Comparison of ENCODE assay signal across 8 cellular contexts in the genomic region with DNA sequence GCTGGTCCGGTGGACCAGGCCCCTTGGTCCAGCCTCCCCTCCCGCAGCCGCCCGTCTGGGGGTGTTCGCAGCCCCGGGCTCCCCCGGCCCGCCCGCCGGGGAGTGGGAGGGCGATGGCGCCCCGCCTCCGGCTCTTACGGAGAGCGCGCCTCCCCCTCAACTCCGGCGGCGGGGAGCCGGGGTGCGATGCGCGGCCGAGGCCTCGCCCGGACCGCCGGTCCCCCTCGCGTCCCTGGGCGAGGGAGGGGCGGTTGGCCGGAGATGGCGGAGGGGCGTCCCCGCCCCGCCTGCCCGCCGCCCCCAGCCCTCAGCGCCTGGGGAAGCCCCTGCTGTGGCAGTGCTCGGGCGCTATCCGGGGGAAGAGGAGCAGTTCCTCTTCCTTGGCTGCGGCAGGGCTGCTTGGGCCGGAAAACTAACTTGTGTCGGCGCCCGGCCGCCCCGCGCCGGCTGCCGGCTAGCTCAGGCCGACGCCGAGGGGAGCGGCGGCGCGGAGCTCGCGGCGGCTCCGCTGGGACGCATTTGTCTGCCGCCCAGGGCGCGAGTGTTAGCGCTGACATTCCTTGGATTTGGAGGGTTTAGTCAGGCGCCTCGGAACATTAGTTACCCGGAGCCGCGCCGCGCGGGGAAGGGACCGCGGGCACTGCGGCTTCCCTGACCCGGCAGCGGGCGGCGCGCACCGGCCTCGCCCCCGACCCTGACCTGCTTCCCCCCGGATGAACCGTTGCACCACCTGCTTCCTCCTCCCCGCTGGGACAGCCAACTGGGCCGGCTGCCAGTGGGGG. TPM values are rescaled to one million over a fixed set of nuclear protein-coding genes. Genes with fewer than 3 reads are reported as not detected.
DNase-seq lines count a peak whose midpoint lies in the region; ATAC-seq, FAIRE-seq and TF ChIP-seq lines count a peak whose summit lies in the region.

No MANE protein-coding gene starts in this region.

- peak; percentile 93 for DNase-seq in CD1c-positive myeloid dendritic cell (ENCODE audit: extremely low spot score)
- DNase-seq in GM19239 (ENCODE audit: insufficient read length, low spot score), result peak; percentile 71
- DNase-seq in activated T-cell treated with anti-CD3 and anti-CD28 coated beads, Interleukin-2, amount 50 U/mL, for 72 hours, result peak; percentile 65 to 66
- peak; percentile 70 to 71 for DNase-seq in fibroblast of lung (ENCODE audit: low read depth in 2 of 2)
- peak; percentile 30 to 71 (median 58) for DNase-seq in naive thymus-derived CD8-positive, alpha-beta T cell
- peak; percentile 63 to 66 for DNase-seq in stimulated activated naive CD8-positive, alpha-beta T cell treated with anti-CD3 and anti-CD28 coated beads, Interleukin-15, amount 100 ng/mL, for 72 hours

- H3K27ac ChIP-seq in fibroblast of lung (ENCODE audit: insufficient read depth, low read length), result peak overlapping the region; percentile 65

- H3K4me3 Mint-ChIP-seq in activated T-cell treated with anti-CD3 and anti-CD28 coated beads, Interleukin-2, amount 50 U/mL, for 72 hours, result peak overlapping the region; percentile 89 to 97
- H3K4me3 Mint-ChIP-seq in naive thymus-derived CD8-positive, alpha-beta T cell, result peak overlapping the region; percentile 77 to 90 (median 84)
- H3K4me3 Mint-ChIP-seq in stimulated activated naive CD8-positive, alpha-beta T cell treated with anti-CD3 and anti-CD28 coated beads, Interleukin-15, amount 100 ng/mL, for 72 hours, result peak overlapping the region; percentile 85 to 87

- H2AFZ ChIP-seq in fibroblast of lung (ENCODE audit: low read length), result peak overlapping the region; percentile 49

- H4K20me1 ChIP-seq in fibroblast of lung (ENCODE audit: control insufficient read depth, extremely low read depth, insufficient read depth, low read length), result no peaks in the 10 kb centered on the region

- H3K27me3 ChIP-seq in fibroblast of lung (ENCODE audit: control insufficient read depth, insufficient read depth, low read length), result no peaks in the 10 kb centered on the region

- no peaks in the 10 kb centered on the region for H3K27me3 Mint-ChIP-seq in activated T-cell treated with anti-CD3 and anti-CD28 coated beads, Interleukin-2, amount 50 U/mL, for 72 hours (ENCODE audit: low read depth)
- no peaks in the 10 kb centered on the region for H3K27me3 Mint-ChIP-seq in naive thymus-derived CD8-positive, alpha-beta T cell
- H3K27me3 Mint-ChIP-seq in stimulated activated naive CD8-positive, alpha-beta T cell treated with anti-CD3 and anti-CD28 coated beads, Interleukin-15, amount 100 ng/mL, for 72 hours, result no peaks in the 10 kb centered on the region

- TF ChIP-seq CTCF in fibroblast of lung (conservative IDR thresholded peaks at IDR 0.05 in 1 of 2, IDR thresholded peaks at IDR 0.05 in 1 of 2; ENCODE audit: low read depth in 1 of 2, low read length in 2 of 2), result no peak

- H3K9ac ChIP-seq in fibroblast of lung (ENCODE audit: insufficient read depth, low read length), result peak overlapping the region; percentile 51

- H3K4me1 ChIP-seq in fibroblast of lung (ENCODE audit: control insufficient read depth, extremely low read depth, insufficient read depth, low read length), result peaks cover 5% of the 10 kb centered on the region

- H3K27ac Mint-ChIP-seq in activated T-cell treated with anti-CD3 and anti-CD28 coated beads, Interleukin-2, amount 50 U/mL, for 72 hours, result peak overlapping the region; percentile 94
- H3K27ac Mint-ChIP-seq in naive thymus-derived CD8-positive, alpha-beta T cell, result peak overlapping the region in 9 of 10 donors; percentile 40 to 85 (median 77)
- peak overlapping the region; percentile 63 to 69 for H3K27ac Mint-ChIP-seq in stimulated activated naive CD8-positive, alpha-beta T cell treated with anti-CD3 and anti-CD28 coated beads, Interleukin-15, amount 100 ng/mL, for 72 hours

- peaks cover 2 to 4% of the 10 kb centered on the region in 2 donors for H3K36me3 Mint-ChIP-seq in activated T-cell treated with anti-CD3 and anti-CD28 coated beads, Interleukin-2, amount 50 U/mL, for 72 hours (ENCODE audit: insufficient read depth in 2 of 2)
- H3K36me3 Mint-ChIP-seq in naive thymus-derived CD8-positive, alpha-beta T cell, result no peaks in the 10 kb centered on the region

- no peaks in the 10 kb centered on the region for H3K36me3 ChIP-seq in fibroblast of lung (ENCODE audit: control insufficient read depth, insufficient read depth, low read length)

- POLR2A ChIA-PET in naive thymus-derived CD8-positive, alpha-beta T cell (lab: Charles Lee), result interaction anchor here (3.0 kb wide), 1 partner anchor 200 kb away, joined by 23 read pairs; the partner anchor contains the start of gene SAP30

- H3K4me3 ChIP-seq in fibroblast of lung (replicated peaks in 1 of 4; ENCODE audit: control extremely low read depth in 1 of 4, insufficient read depth in 1 of 4, low read depth in 3 of 4, low read length in 4 of 4), result peak overlapping the region; percentile 62 to 89 (median 68)

- H3K9me3 ChIP-seq in fibroblast of lung (ENCODE audit: control insufficient read depth, insufficient read depth, low read depth, low read length), result no peaks in the 10 kb centered on the region

- no peaks in the 10 kb centered on the region for H3K9me3 Mint-ChIP-seq in activated T-cell treated with anti-CD3 and anti-CD28 coated beads, Interleukin-2, amount 50 U/mL, for 72 hours
- H3K9me3 Mint-ChIP-seq in naive thymus-derived CD8-positive, alpha-beta T cell, result no peaks in the 10 kb centered on the region
- H3K9me3 Mint-ChIP-seq in stimulated activated naive CD8-positive, alpha-beta T cell treated with anti-CD3 and anti-CD28 coated beads, Interleukin-15, amount 100 ng/mL, for 72 hours, result no peaks in the 10 kb centered on the region

- H3K4me1 Mint-ChIP-seq in activated T-cell treated with anti-CD3 and anti-CD28 coated beads, Interleukin-2, amount 50 U/mL, for 72 hours (ENCODE audit: low read depth), result peaks cover 55% of the 10 kb centered on the region
- H3K4me1 Mint-ChIP-seq in naive thymus-derived CD8-positive, alpha-beta T cell, result peaks cover 32 to 70% (median 63%) of the 10 kb centered on the region in 4 donors
- peaks cover 54% of the 10 kb centered on the region for H3K4me1 Mint-ChIP-seq in stimulated activated naive CD8-positive, alpha-beta T cell treated with anti-CD3 and anti-CD28 coated beads, Interleukin-15, amount 100 ng/mL, for 72 hours

- peak; percentile 53 for ATAC-seq in HG03378 (IDR thresholded peaks at IDR 0.05; ENCODE audit: unreplicated experiment)
- ATAC-seq in activated T-cell treated with anti-CD3 and anti-CD28 coated beads, Interleukin-2, amount 50 U/mL, for 72 hours (replicated peaks in 1 of 2), result peak; percentile 68 to 73
- peak; percentile 63 to 67 for ATAC-seq in naive thymus-derived CD8-positive, alpha-beta T cell
- peak; percentile 73 for ATAC-seq in stimulated activated naive CD8-positive, alpha-beta T cell treated with anti-CD3 and anti-CD28 coated beads, Interleukin-15, amount 100 ng/mL, for 72 hours

- peak; percentile 8 for FAIRE-seq in GM19239 (lab: Jason Lieb, UNC)

- peaks cover 9% of the 10 kb centered on the region for H3K79me2 ChIP-seq in fibroblast of lung (ENCODE audit: control insufficient read depth, insufficient read depth, low read length)

- H3K4me2 ChIP-seq in fibroblast of lung (ENCODE audit: extremely low read depth, insufficient read depth, low read length), result peak overlapping the region; percentile 67

TF ChIP-seq in PFSK-1, 5 proteins besides CTCF, POLR2A, EP300 and RAD21:
- TF ChIP-seq POLR2AphosphoS5 (IDR thresholded peaks at IDR 0.05; ENCODE audit: low read depth, low read length), result no peak
- peak; percentile 10; the same call in 1 of the 2 replicates for TF ChIP-seq SIN3A (IDR thresholded peaks at IDR 0.05; ENCODE audit: borderline replicate concordance, insufficient read depth, low read length)
TF ChIP-seq in PFSK-1: peak in this region for 1.

RNA-seq across cellular contexts. Expression of gene GALNT7, which starts 1.0 kb away (rescaled TPM):
- 8.2 TPM for polyA plus RNA-seq in PFSK-1 (2012; ENCODE audit: insufficient read length, low read depth)
- 10 to 100 TPM; 10.1 to 12.8 TPM for total RNA-seq in activated T-cell treated with anti-CD3 and anti-CD28 coated beads, Interleukin-2, amount 50 U/mL, for 72 hours
- total RNA-seq in fibroblast of lung, result 25.4 and 45.4 TPM in 2 replicates
- 26.7 and 40.4 TPM in 2 replicates for polyA plus RNA-seq in fibroblast of lung
- 18.5 and 25.0 TPM in 2 replicates for polyA plus RNA-seq in fibroblast of lung (2012)
- 8.4 and 17.8 TPM in 2 replicates for polyA minus RNA-seq in fibroblast of lung (ENCODE audit: low replicate concordance)
- 10 to 100 TPM; 17.5 to 18.7 TPM for total RNA-seq in naive thymus-derived CD8-positive, alpha-beta T cell
- 1 to 10 TPM; 5.6 to 8.6 (median 6.8) TPM for polyA plus RNA-seq in naive thymus-derived CD8-positive, alpha-beta T cell

Comparison
In these comparisons a context has a peak if more than half of its experiments do, and no peak if none do; other contexts are left out.
1. Peak in every context shown above with its lines: DNase-seq, ATAC-seq, H3K4me3 ChIP-seq and H3K27ac ChIP-seq.